In the genomic region with DNA sequence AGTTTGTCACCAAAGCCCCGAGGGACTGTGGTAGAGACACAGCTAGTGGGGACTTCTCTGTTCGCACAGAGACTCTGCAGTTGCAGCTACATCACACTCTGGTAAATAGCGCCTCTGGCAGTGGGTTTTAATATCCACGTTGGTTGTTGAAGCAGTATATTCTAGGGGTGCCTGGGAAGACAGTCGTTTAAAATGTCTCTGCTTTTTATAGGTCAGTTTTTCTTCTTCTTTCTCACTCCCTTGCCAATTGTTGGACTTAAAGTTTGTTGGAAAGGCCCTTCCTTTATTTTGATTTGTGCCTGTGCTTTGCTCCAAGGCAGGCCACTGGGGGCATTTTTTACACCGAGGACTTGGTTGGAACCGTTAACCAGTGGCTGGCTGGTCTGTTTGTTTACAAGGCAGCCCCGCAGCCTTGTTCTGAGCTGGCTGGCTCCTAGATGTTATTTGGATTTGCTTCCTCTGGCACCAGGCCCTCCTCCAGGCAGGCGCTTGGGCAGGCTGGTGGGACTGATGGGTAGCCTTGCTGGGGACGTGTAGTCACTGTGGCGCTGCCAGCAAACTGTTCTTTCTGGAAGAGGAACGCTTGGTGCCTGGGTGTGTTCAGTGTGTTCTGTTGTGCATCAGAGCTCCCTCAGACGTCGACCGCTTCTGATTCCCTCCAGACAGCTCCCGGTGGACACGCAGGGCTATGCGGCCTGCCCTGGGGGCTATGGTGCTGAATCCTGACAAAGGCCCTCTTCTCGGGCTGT, we compare ENCODE assay signal across 8 cellular contexts.
DNase-seq lines count a peak whose midpoint lies in the region; ATAC-seq and TF ChIP-seq lines count a peak whose summit lies in the region.

No MANE protein-coding gene starts in this region.

- DNase-seq in AG10803 (ENCODE audit: low read depth) (peak; percentile 29), IMR-90 (peak; percentile 80), anterior cingulate cortex (lab: John Stamatoyannopoulos, UW) (peak in 55 of 58 donors; percentile 22 to 94 (median 73)), mesendoderm (peak; percentile 48), GF-D8 (lab: John Stamatoyannopoulos, UW) (no peak), CD1c-positive myeloid dendritic cell (ENCODE audit: extremely low spot score) (no peak)
- DNase-seq in stimulated activated CD4-positive, alpha-beta T cell treated with anti-CD3 and anti-CD28 coated beads, Interleukin-15, amount 100 ng/mL, for 24 hours, result no peak

- peak overlapping the region; percentile 95 for H3K27ac ChIP-seq in IMR-90 (ENCODE audit: insufficient read depth, low read length)
- H3K27ac ChIP-seq in mesendoderm (ENCODE audit: low read depth, low read length), result no peak overlapping the region

- no peaks in the 10 kb centered on the region for H3K79me2 ChIP-seq in mesendoderm (ENCODE audit: control insufficient read depth, insufficient read depth, low read length)

- POLR2A ChIA-PET in IMR-90 (lab: Charles Lee; ENCODE audit: unreplicated experiment), result interaction anchor here (0.9 kb wide), 1 partner anchor 14 kb away, joined by 3 read pairs; no protein-coding TSS in a partner anchor

- peak overlapping the region; percentile 65 to 79 for H4K8ac ChIP-seq in IMR-90 (ENCODE audit: low read depth in 2 of 2, low read length in 2 of 2)
- H4K8ac ChIP-seq in mesendoderm (ENCODE audit: low read depth, low read length), result no peak overlapping the region

- H3K4me1 ChIP-seq in IMR-90 (ENCODE audit: control insufficient read depth, insufficient read depth, low read length) (peaks cover 18% of the 10 kb centered on the region), mesendoderm (ENCODE audit: control insufficient read depth, low read depth, low read length) (no peaks in the 10 kb centered on the region)

- H3K23ac ChIP-seq in IMR-90 (ENCODE audit: low read depth, low read length) (peak overlapping the region; percentile 51), mesendoderm (ENCODE audit: low read length) (no peak overlapping the region)

- TF ChIP-seq CTCF in AG10803 (conservative IDR thresholded peaks at IDR 0.05; ENCODE audit: low read length) (peak; percentile 24), IMR-90 (conservative IDR thresholded peaks at IDR 0.05; ENCODE audit: low read depth, low read length) (0 out of 2 replicates have a peak, but pooled peaks have one; percentile 18)

- H3K36me3 ChIP-seq in IMR-90 (ENCODE audit: control insufficient read depth, insufficient read depth, low read length), result 0 out of 2 replicates have a peak, but pooled peaks cover 4% of the 10 kb centered on the region
- no peaks in the 10 kb centered on the region for H3K36me3 ChIP-seq in mesendoderm (ENCODE audit: control insufficient read depth, insufficient read depth, low read length)

- H2AK9ac ChIP-seq in IMR-90 (replicated peaks; ENCODE audit: low read depth, low read length, poor library complexity), result peak overlapping the region; percentile 53

- peaks cover 20% of the 10 kb centered on the region for H3K9me1 ChIP-seq in IMR-90 (ENCODE audit: insufficient read depth, low read length)

- no peak; the same call in none of the 2 replicates for TF ChIP-seq POLR2A in IMR-90 (IDR thresholded peaks at IDR 0.05; ENCODE audit: low read depth, low read length)

- no peaks in the 10 kb centered on the region for H4K20me1 ChIP-seq in IMR-90 (ENCODE audit: insufficient read depth, low read length)

- whole genome bisulfite sequencing in IMR-90 (ENCODE audit: extremely low coverage in 2 of 2, insufficient read length in 1 of 2), 2 experiments, result 35% methylated on average over 5 of the region's 19 CpGs; no CpG with 5 or more reads in 1 of the 2 experiments
- WGBS in mesendoderm (ENCODE audit: extremely low coverage, insufficient coverage, low lambda C conversion rate), result no CpG with 5 or more reads among the region's 19 CpGs

- dilution Hi-C loops in IMR-90 (cut with HindIII; ENCODE audit: low sequenced_read_pairs, unreplicated experiment), result no loop called here

- TF ChIP-seq RAD21 in IMR-90 (IDR thresholded peaks at IDR 0.05; ENCODE audit: low read length), result no peak; the same call in 1 of the 2 replicates

- H3K27me3 ChIP-seq in IMR-90 (ENCODE audit: control insufficient read depth, insufficient read depth, low read length), result no peaks in the 10 kb centered on the region
- H3K27me3 ChIP-seq in mesendoderm (ENCODE audit: insufficient read depth, low read length, poor library complexity), result no peaks in the 10 kb centered on the region

- peak overlapping the region; percentile 47 for H3K4me2 ChIP-seq in IMR-90 (ENCODE audit: low read depth, low read length)
- H3K4me2 ChIP-seq in mesendoderm (ENCODE audit: low read length), result no peak overlapping the region

- CTCF ChIA-PET in IMR-90 (lab: Yijun Ruan, JAX), result interaction anchor here (0.7 to 0.9 kb wide), 4 partner anchors 10 to 212 kb away, joined by 3 to 5 read pairs (median 4); no protein-coding TSS in a partner anchor

- H2BK5ac ChIP-seq in IMR-90 (ENCODE audit: low read depth, low read length, poor library complexity, severe bottlenecking) (peak overlapping the region; percentile 85), mesendoderm (ENCODE audit: low read length) (no peak overlapping the region)

- H3K79me1 ChIP-seq in IMR-90 (ENCODE audit: low read depth in 1 of 2, low read length in 2 of 2), result peaks cover 18 to 73% of the 10 kb centered on the region in 2 experiments; a peak in 3 of 4 replicates
- H3K79me1 ChIP-seq in mesendoderm (ENCODE audit: low read length), result no peaks in the 10 kb centered on the region

- H4K91ac ChIP-seq in IMR-90 (ENCODE audit: insufficient read depth, low read depth, low read length), result peak overlapping the region; percentile 86

- peak overlapping the region; percentile 87 for H2AFZ ChIP-seq in IMR-90 (replicated peaks; ENCODE audit: low read length, poor library complexity)

- H2BK120ac ChIP-seq in IMR-90 (ENCODE audit: low read depth, low read length) (peak overlapping the region; percentile 59), mesendoderm (ENCODE audit: low read depth, low read length) (no peak overlapping the region)

- H3K18ac ChIP-seq in IMR-90 (ENCODE audit: low read depth, low read length) (peak overlapping the region; percentile 91), mesendoderm (ENCODE audit: low read length) (no peak overlapping the region)

- in situ Hi-C loops in IMR-90 (cut with MboI; ENCODE audit: low sequenced_read_pairs), result no loop called here

- peak overlapping the region; percentile 91 for H4K5ac ChIP-seq in IMR-90 (ENCODE audit: low read depth, low read length)
- H4K5ac ChIP-seq in mesendoderm (ENCODE audit: low read length), result no peak overlapping the region

- H3K4ac ChIP-seq in IMR-90 (ENCODE audit: low read depth, low read length) (peak overlapping the region; percentile 64), mesendoderm (ENCODE audit: low read depth, low read length) (no peak overlapping the region)

- ATAC-seq in IMR-90 (ENCODE audit: low read depth), result peak; percentile 91
- ATAC-seq in HG03175 (IDR thresholded peaks at IDR 0.05; ENCODE audit: unreplicated experiment), result no peak

- BruUV-seq in IMR-90 (replicated peaks; lab: Mats Ljungman, UMichigan), result no TSS peak

- H3K4me3 ChIP-seq in AG10803 (ENCODE audit: low read length) (no peak overlapping the region), IMR-90 (ENCODE audit: insufficient read depth, low read depth, low read length) (no peak overlapping the region), mesendoderm (ENCODE audit: low read length) (no peak overlapping the region)

- H3K56ac ChIP-seq in IMR-90 (ENCODE audit: extremely low read depth, insufficient read depth, low read length), result peak overlapping the region; percentile 75
- no peak overlapping the region for H3K56ac ChIP-seq in mesendoderm (ENCODE audit: low read length)

- no peaks in the 10 kb centered on the region for H3K9me3 ChIP-seq in IMR-90 (ENCODE audit: control insufficient read depth, insufficient read depth, low read length)

- peak overlapping the region; percentile 43 for H3K14ac ChIP-seq in IMR-90 (replicated peaks; ENCODE audit: low read depth, low read length)

- H2AK5ac ChIP-seq in IMR-90 (ENCODE audit: low read depth, low read length), result peak overlapping the region; percentile 95
- H2AK5ac ChIP-seq in mesendoderm (ENCODE audit: low read length), result no peak overlapping the region

- H2BK20ac ChIP-seq in IMR-90 (ENCODE audit: low read depth, low read length), result peak overlapping the region; percentile 53

- intact Hi-C loops in IMR-90 (cut with micrococcal nuclease), result no loop called here

- H3K9ac ChIP-seq in IMR-90 (ENCODE audit: low read depth, low read length) (peak overlapping the region; percentile 57), mesendoderm (ENCODE audit: low read length) (no peak overlapping the region)

- H2BK15ac ChIP-seq in IMR-90 (ENCODE audit: low read depth, low read length) (peak overlapping the region; percentile 78), mesendoderm (replicated peaks; ENCODE audit: low read depth) (no peak overlapping the region)

TF ChIP-seq in IMR-90, 13 proteins besides CTCF, POLR2A, EP300 and RAD21:
- 0 out of 2 replicates have a peak, but pooled peaks have one; percentile 6 for TF ChIP-seq FOS (IDR thresholded peaks at IDR 0.05; ENCODE audit: low read depth, low read length)
- peak; percentile 11 for TF ChIP-seq CHD1 (IDR thresholded peaks at IDR 0.05; ENCODE audit: low read depth, low read length)
- TF ChIP-seq MAZ (IDR thresholded peaks at IDR 0.05; ENCODE audit: borderline replicate concordance, low read depth, low read length), result 0 out of 2 replicates have a peak, but pooled peaks have one; percentile 12
- TF ChIP-seq MAFK (IDR thresholded peaks at IDR 0.05; ENCODE audit: low read depth, low read length), result no peak

Comparison
In these comparisons a context has a peak if more than half of its experiments do, and no peak if none do; other contexts are left out.
1. DNase-seq: peak in AG10803 (single experiment), IMR-90 (single experiment), anterior cingulate cortex (55 of 58) and mesendoderm (single experiment); none in GF-D8 (single experiment), stimulated activated CD4-positive, alpha-beta T cell treated with anti-CD3 and anti-CD28 coated beads, Interleukin-15, amount 100 ng/mL, for 24 hours (single experiment) and CD1c-positive myeloid dendritic cell (single experiment).